Comparison of ENCODE assay signal across 16 cellular contexts in the genomic region with DNA sequence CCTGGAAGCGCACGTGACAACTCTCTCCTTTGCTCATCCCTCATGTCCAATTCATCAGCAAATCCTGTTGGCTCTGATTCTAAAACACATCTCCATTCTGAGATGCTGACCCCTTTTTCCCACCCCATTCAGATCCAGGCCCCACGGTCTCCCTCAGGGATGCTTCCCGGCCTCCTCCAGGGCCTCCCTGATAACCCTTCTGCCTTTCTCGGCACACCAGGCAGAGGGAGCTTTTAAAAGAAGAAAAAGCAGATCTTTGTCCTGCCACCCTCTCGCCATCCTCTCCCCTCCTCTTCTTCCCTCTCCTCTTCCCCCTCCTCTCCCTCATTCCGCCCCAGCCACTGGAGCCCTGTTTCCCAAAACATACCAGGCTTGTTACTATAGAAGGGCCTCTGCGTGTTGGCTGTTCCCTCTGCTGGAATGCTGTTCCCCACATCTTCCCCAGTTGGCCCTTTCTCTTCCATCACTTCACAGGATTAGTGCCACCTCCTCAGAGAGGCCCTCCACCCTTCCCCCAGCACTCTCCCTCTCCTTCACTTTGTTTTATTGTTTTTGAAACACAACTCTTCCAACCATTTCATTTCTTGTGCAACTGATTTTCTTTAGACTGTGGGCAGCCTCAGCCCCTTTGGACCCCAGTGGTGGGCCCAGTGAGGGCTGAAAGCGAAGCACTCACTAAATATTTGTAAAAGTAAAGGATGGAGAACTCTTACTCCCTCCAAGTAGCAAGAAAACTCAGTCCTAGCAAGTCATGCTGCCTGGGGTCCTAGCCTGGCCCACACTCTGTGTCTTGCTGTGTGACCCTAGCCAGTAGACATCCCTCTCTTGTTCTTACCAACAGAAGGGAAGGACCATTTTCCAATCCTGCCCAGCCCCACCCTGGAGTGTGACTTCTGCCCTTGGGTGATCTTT. TPM values are rescaled to one million over a fixed set of nuclear protein-coding genes. Genes with fewer than 3 reads are reported as not detected.
A peak's percentile ranks its signal among the peaks of the same experiment; 100 is the strongest.
DNase-seq lines count a peak whose midpoint lies in the region; ATAC-seq and TF ChIP-seq lines count a peak whose summit lies in the region.
"Had no signal": no experiment of that assay in that cellular context is flagged by ENCODE, and none has a peak within 500 bp of the region (broad histone marks: within the 10 kb centered on the region; RNA-seq: fewer than 3 reads in every experiment).

No MANE protein-coding gene starts in this region.

- no peak for ATAC-seq in GM18502 (IDR thresholded peaks at IDR 0.05; ENCODE audit: poor library complexity, unreplicated experiment)

- no peak overlapping the region for H2BK120ac ChIP-seq in mesendoderm (ENCODE audit: low read depth, low read length)

- H3K36me3 ChIP-seq in adipocyte (ENCODE audit: control insufficient read depth, insufficient read depth, low read length, severe bottlenecking) (no peaks in the 10 kb centered on the region), mesendoderm (ENCODE audit: control insufficient read depth, insufficient read depth, low read length) (no peaks in the 10 kb centered on the region)
- H3K36me3 ChIP-seq: BLaER1 had no signal

- no peak overlapping the region for H3K56ac ChIP-seq in mesendoderm (ENCODE audit: low read length)

- H3K18ac ChIP-seq in mesendoderm (ENCODE audit: low read length), result no peak overlapping the region

- H3K27me3 ChIP-seq in adipocyte (replicated peaks; ENCODE audit: control insufficient read depth, insufficient read depth, low read length), result peaks cover 13% of the 10 kb centered on the region
- peaks cover 59% of the 10 kb centered on the region for H3K27me3 ChIP-seq in mesendoderm (ENCODE audit: insufficient read depth, low read length, poor library complexity)

- peak overlapping the region; percentile 91 for H3K9ac ChIP-seq in adipocyte (ENCODE audit: low read length)
- H3K9ac ChIP-seq in mesendoderm (ENCODE audit: low read length), result no peak overlapping the region
- H3K9ac ChIP-seq: BLaER1 had no signal

- H2BK15ac ChIP-seq in mesendoderm (replicated peaks; ENCODE audit: low read depth), result no peak overlapping the region

- H3K79me1 ChIP-seq in mesendoderm (ENCODE audit: low read length), result no peaks in the 10 kb centered on the region

- no peak overlapping the region for H2BK5ac ChIP-seq in mesendoderm (ENCODE audit: low read length)

- no peaks in the 10 kb centered on the region for H3K79me2 ChIP-seq in mesendoderm (ENCODE audit: control insufficient read depth, insufficient read depth, low read length)

- TF ChIP-seq CTCF in type B pancreatic cell (conservative IDR thresholded peaks at IDR 0.05), result no peak

- H3K9me3 Mint-ChIP-seq in activated CD4-positive, alpha-beta T cell treated with anti-CD3 and anti-CD28 coated beads, Interleukin-2, amount 10 ng/mL, durations not matched to agents 24 days and 14 days, result no peaks in the 10 kb centered on the region
- H3K9me3 Mint-ChIP-seq in type B pancreatic cell, result no peaks in the 10 kb centered on the region

- no peak overlapping the region for H4K8ac ChIP-seq in mesendoderm (ENCODE audit: low read depth, low read length)

- no peaks in the 10 kb centered on the region for H3K9me3 ChIP-seq in adipocyte (ENCODE audit: control insufficient read depth, low read length)
- H3K9me3 ChIP-seq: BLaER1 had no signal

- H3K4me3 Mint-ChIP-seq in activated CD4-positive, alpha-beta T cell treated with anti-CD3 and anti-CD28 coated beads, Interleukin-2, amount 10 ng/mL, durations not matched to agents 24 days and 14 days, result no peak overlapping the region
- H3K4me3 Mint-ChIP-seq in type B pancreatic cell, result peak overlapping the region; percentile 77

- peaks cover 24% of the 10 kb centered on the region for H3K4me1 ChIP-seq in adipocyte (ENCODE audit: control insufficient read depth, insufficient read depth, low read length)
- H3K4me1 ChIP-seq in mesendoderm (ENCODE audit: control insufficient read depth, low read depth, low read length), result peaks cover 9% of the 10 kb centered on the region

- no peak overlapping the region for H3K4me2 ChIP-seq in mesendoderm (ENCODE audit: low read length)

- peak overlapping the region; percentile 82 for H3K4me3 ChIP-seq in adipocyte (ENCODE audit: low read length)
- no peak overlapping the region for H3K4me3 ChIP-seq in mesendoderm (ENCODE audit: low read length)
- H3K4me3 ChIP-seq: BLaER1 had no signal

- peaks cover 73% of the 10 kb centered on the region for H3K27me3 Mint-ChIP-seq in activated CD4-positive, alpha-beta T cell treated with anti-CD3 and anti-CD28 coated beads, Interleukin-2, amount 10 ng/mL, durations not matched to agents 24 days and 14 days
- H3K27me3 Mint-ChIP-seq in type B pancreatic cell, result peaks cover 80% of the 10 kb centered on the region

- H3K36me3 Mint-ChIP-seq in activated CD4-positive, alpha-beta T cell treated with anti-CD3 and anti-CD28 coated beads, Interleukin-2, amount 10 ng/mL, durations not matched to agents 24 days and 14 days (ENCODE audit: low read depth), result peaks cover 1% of the 10 kb centered on the region
- H3K36me3 Mint-ChIP-seq in type B pancreatic cell, result peaks cover 3% of the 10 kb centered on the region

- H2AK5ac ChIP-seq in mesendoderm (ENCODE audit: low read length), result peak overlapping the region; percentile 65

- H4K5ac ChIP-seq in mesendoderm (ENCODE audit: low read length), result no peak overlapping the region

- no peak overlapping the region for H3K23ac ChIP-seq in mesendoderm (ENCODE audit: low read length)

- H3K4ac ChIP-seq in mesendoderm (ENCODE audit: low read depth, low read length), result no peak overlapping the region

- H3K27ac Mint-ChIP-seq in activated CD4-positive, alpha-beta T cell treated with anti-CD3 and anti-CD28 coated beads, Interleukin-2, amount 10 ng/mL, durations not matched to agents 24 days and 14 days, result no peak overlapping the region
- H3K27ac Mint-ChIP-seq in type B pancreatic cell, result peak overlapping the region; percentile 42

- no peak overlapping the region for H3K27ac ChIP-seq in mesendoderm (ENCODE audit: low read depth, low read length)
- H3K27ac ChIP-seq: BLaER1 had no signal

- WGBS in mesendoderm (ENCODE audit: extremely low coverage, insufficient coverage, low lambda C conversion rate), result no CpG with 5 or more reads among the region's 9 CpGs

- peaks cover 9% of the 10 kb centered on the region for H3K4me1 Mint-ChIP-seq in activated CD4-positive, alpha-beta T cell treated with anti-CD3 and anti-CD28 coated beads, Interleukin-2, amount 10 ng/mL, durations not matched to agents 24 days and 14 days
- H3K4me1 Mint-ChIP-seq in type B pancreatic cell (ENCODE audit: unreplicated experiment), result peaks cover 21% of the 10 kb centered on the region

- intact Hi-C loops in activated CD4-positive, alpha-beta T cell treated with anti-CD3 and anti-CD28 coated beads, Interleukin-2, amount 10 ng/mL, durations not matched to agents 24 days and 14 days (cut with micrococcal nuclease), result no loop called here

- peak; percentile 55 for DNase-seq in activated CD4-positive, alpha-beta T cell treated with anti-CD3 and anti-CD28 coated beads, Interleukin-2, amount 10 ng/mL, durations not matched to agents 24 days and 14 days
- no peak for DNase-seq in activated CD4-positive, alpha-beta T cell treated with anti-CD3 and anti-CD28 coated beads, Interleukin-2, amount 50 U/mL, for 1 hour
- no peak for DNase-seq in adipocyte (ENCODE audit: low read depth)
- no peak for DNase-seq in mesendoderm
- no peak for DNase-seq in type B pancreatic cell (ENCODE audit: extremely low spot score, unreplicated experiment)
- DNase-seq in HuH-7.5 (ENCODE audit: low spot score), result no peak
- no peak for DNase-seq in dedifferentiated amniotic fluid mesenchymal stem cell (ENCODE audit: extremely low spot score)
- DNase-seq: DMS 273 treated with DMSO at 0.1 percent for 48 hours, GF-D8, MV-4-11, NCI-H1417, NCI-H1930, NCI-H526 treated with DMSO at 0.1 percent for 48 hours, SHP77 treated with DMSO at 0.1 percent for 48 hours had no signal

RNA-seq across cellular contexts. Expression of gene CRLF1, which starts 2.5 kb away (rescaled TPM):
- not detected in 2 replicates for total RNA-seq in activated CD4-positive, alpha-beta T cell treated with anti-CD3 and anti-CD28 coated beads, Interleukin-2, amount 10 ng/mL, durations not matched to agents 24 days and 14 days
- polyA plus RNA-seq in mesendoderm (2013, experiment 1 of 2), result 17.2 TPM
- 16.7 TPM for polyA plus RNA-seq in mesendoderm (2013, experiment 2 of 2)
- 2.8 and 7.8 TPM in 2 replicates for total RNA-seq in type B pancreatic cell (ENCODE audit: low replicate concordance)

RNA-seq across cellular contexts. Expression of gene TMEM59L, which starts 3.6 kb away (rescaled TPM):
- total RNA-seq in activated CD4-positive, alpha-beta T cell treated with anti-CD3 and anti-CD28 coated beads, Interleukin-2, amount 10 ng/mL, durations not matched to agents 24 days and 14 days, result not detected in 2 replicates
- 3.9 TPM for polyA plus RNA-seq in mesendoderm (2013, experiment 1 of 2)
- polyA plus RNA-seq in mesendoderm (2013, experiment 2 of 2), result 3.6 TPM
- total RNA-seq in type B pancreatic cell (ENCODE audit: low replicate concordance), result 4.6 and 9.4 TPM in 2 replicates

RNA-seq across cellular contexts. Expression of gene REX1BD, which starts 20.5 kb away (rescaled TPM):
- total RNA-seq in activated CD4-positive, alpha-beta T cell treated with anti-CD3 and anti-CD28 coated beads, Interleukin-2, amount 10 ng/mL, durations not matched to agents 24 days and 14 days, result 130 and 138 TPM in 2 replicates
- polyA plus RNA-seq in mesendoderm (2013, experiment 1 of 2), result 86.9 TPM
- polyA plus RNA-seq in mesendoderm (2013, experiment 2 of 2), result 82.8 TPM
- total RNA-seq in type B pancreatic cell (ENCODE audit: low replicate concordance), result 54.0 and 63.5 TPM in 2 replicates

RNA-seq across cellular contexts. Expression of gene KLHL26, which starts 27.8 kb away (rescaled TPM):
- 12.1 and 14.0 TPM in 2 replicates for total RNA-seq in activated CD4-positive, alpha-beta T cell treated with anti-CD3 and anti-CD28 coated beads, Interleukin-2, amount 10 ng/mL, durations not matched to agents 24 days and 14 days
- 2.7 TPM for polyA plus RNA-seq in mesendoderm (2013, experiment 1 of 2)
- 2.7 TPM for polyA plus RNA-seq in mesendoderm (2013, experiment 2 of 2)
- 11.0 and 11.1 TPM in 2 replicates for total RNA-seq in type B pancreatic cell (ENCODE audit: low replicate concordance)

RNA-seq across cellular contexts. Expression of gene UBA52, which starts 37.4 kb away (rescaled TPM):
- total RNA-seq in activated CD4-positive, alpha-beta T cell treated with anti-CD3 and anti-CD28 coated beads, Interleukin-2, amount 10 ng/mL, durations not matched to agents 24 days and 14 days, result 1,581 and 1,604 TPM in 2 replicates
- polyA plus RNA-seq in mesendoderm (2013, experiment 1 of 2), result 1,632 TPM
- 1,662 TPM for polyA plus RNA-seq in mesendoderm (2013, experiment 2 of 2)
- 1,126 and 1,202 TPM in 2 replicates for total RNA-seq in type B pancreatic cell (ENCODE audit: low replicate concordance)
